Comparison of ENCODE assay signal across 25 cellular contexts in the genomic region with DNA sequence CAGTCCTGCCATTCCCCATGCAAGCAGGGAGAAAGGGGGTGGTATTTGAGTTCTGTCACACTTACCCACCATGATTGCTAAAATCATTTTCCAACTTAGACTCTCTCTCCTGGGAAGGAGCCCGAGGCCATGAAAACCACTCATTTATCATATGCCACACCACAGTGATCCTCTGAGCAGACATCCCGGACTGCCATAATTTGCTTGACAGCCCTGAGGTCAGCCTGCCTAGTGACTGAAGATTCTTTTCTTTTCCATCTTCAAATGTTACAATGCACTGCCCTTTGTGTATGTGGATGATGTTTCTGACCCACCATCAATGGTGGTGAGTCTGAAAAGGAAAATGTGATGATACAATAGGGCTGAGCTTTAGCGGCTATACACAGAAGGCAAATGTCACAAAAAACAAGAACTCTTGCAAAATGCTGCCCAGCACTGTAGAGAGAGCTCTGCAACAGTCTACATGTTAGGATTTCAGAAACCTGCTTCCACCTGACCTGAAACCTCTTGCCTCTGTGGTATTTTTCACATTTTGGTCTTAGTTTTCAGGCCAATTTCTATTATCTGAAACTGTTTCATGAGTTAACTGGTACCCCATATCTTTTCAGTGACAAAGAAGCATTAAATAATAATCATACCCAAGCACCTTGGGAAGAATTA.
DNase-seq lines count a peak whose midpoint lies in the region; TF ChIP-seq lines count a peak whose summit lies in the region.
"Had no signal": no experiment of that assay in that cellular context is flagged by ENCODE, and none has a peak within 500 bp of the region (broad histone marks: within the 10 kb centered on the region; RNA-seq: fewer than 3 reads in every experiment).

No MANE protein-coding gene starts in this region.

- 70 to 79% methylated on average over 3 of the region's 3 CpGs for WGBS in thyroid gland, 2 donors

- no peak for TF ChIP-seq POLR2A in thyroid gland (IDR thresholded peaks at IDR 0.05)

- intact Hi-C loops in thyroid gland (cut with DNase I): no loop called here

- TF ChIP-seq CTCF in thyroid gland (IDR thresholded peaks at IDR 0.05): no peak

- no peak overlapping the region for H3K27ac ChIP-seq in thyroid gland
- H3K27ac ChIP-seq: PC-9, SJSA1 had no signal

- no peaks in the 10 kb centered on the region for H3K27me3 ChIP-seq in thyroid gland
- H3K27me3 ChIP-seq: MG63, SJSA1 had no signal

- no peaks in the 10 kb centered on the region for H3K36me3 ChIP-seq in thyroid gland
- H3K36me3 ChIP-seq: MG63, SJSA1 had no signal

- no peaks in the 10 kb centered on the region for H3K4me1 ChIP-seq in thyroid gland
- H3K4me1 ChIP-seq: SJSA1 had no signal

- no peaks in the 10 kb centered on the region for H3K9me3 ChIP-seq in thyroid gland
- H3K9me3 ChIP-seq: MG63 had no signal

- DNase-seq in NCI-H2227 treated with DMSO at 0.1 percent for 48 hours (lab: John Stamatoyannopoulos, UW): peak; percentile 48
- no peak for DNase-seq in NCI-H2227 (lab: John Stamatoyannopoulos, UW; ENCODE audit: unreplicated experiment)
- peak; percentile 46 for DNase-seq in NCI-H69 (lab: John Stamatoyannopoulos, UW)
- DNase-seq in foreskin melanocyte: peak; percentile 84
- DNase-seq in NCI-H1436 (lab: John Stamatoyannopoulos, UW): no peak
- DNase-seq in MV-4-11 (lab: John Stamatoyannopoulos, UW): no peak
- no peak for DNase-seq in thyroid gland
- DNase-seq: 8988T, ACHN, Calu3, DMS79 treated with DMSO at 0.1 percent for 48 hours, GF-D8, MG63, NCI-H1048, NCI-H1417 treated with DMSO at 0.1 percent for 48 hours, NCI-H187 treated with DMSO at 0.1 percent for 48 hours, NCI-H2171 treated with DMSO at 0.1 percent for 48 hours, NCI-H446, NCI-H524 treated with DMSO at 0.1 percent for 48 hours, NCI-H82, PC-9, Right ventricle myocardium superior, RPMI8226 had no signal

- no peak overlapping the region for H3K4me3 ChIP-seq in thyroid gland (replicated peaks in 1 of 3)
- H3K4me3 ChIP-seq: K562, MG63, PC-9, SJSA1 had no signal

Comparison
In these comparisons a context has a peak if more than half of its experiments do, and no peak if none do; other contexts are left out.
1. DNase-seq: peak in NCI-H2227 treated with DMSO at 0.1 percent for 48 hours (single experiment), NCI-H69 (single experiment) and foreskin melanocyte (single experiment); none in NCI-H2227 (single experiment), NCI-H1436 (single experiment), MV-4-11 (single experiment) and thyroid gland (0 of 2).